In genomic region chr7:146249272-146249671, GRCh38 we compare ENCODE assay signal across 1 cellular context.
TF ChIP-seq lines count a peak whose summit lies in the region.

No MANE protein-coding gene starts in this region.

TF ChIP-seq in GM23338, 12 proteins besides CTCF, POLR2A, EP300 and RAD21 (continued from another document):
- TF ChIP-seq, protein P1, sequence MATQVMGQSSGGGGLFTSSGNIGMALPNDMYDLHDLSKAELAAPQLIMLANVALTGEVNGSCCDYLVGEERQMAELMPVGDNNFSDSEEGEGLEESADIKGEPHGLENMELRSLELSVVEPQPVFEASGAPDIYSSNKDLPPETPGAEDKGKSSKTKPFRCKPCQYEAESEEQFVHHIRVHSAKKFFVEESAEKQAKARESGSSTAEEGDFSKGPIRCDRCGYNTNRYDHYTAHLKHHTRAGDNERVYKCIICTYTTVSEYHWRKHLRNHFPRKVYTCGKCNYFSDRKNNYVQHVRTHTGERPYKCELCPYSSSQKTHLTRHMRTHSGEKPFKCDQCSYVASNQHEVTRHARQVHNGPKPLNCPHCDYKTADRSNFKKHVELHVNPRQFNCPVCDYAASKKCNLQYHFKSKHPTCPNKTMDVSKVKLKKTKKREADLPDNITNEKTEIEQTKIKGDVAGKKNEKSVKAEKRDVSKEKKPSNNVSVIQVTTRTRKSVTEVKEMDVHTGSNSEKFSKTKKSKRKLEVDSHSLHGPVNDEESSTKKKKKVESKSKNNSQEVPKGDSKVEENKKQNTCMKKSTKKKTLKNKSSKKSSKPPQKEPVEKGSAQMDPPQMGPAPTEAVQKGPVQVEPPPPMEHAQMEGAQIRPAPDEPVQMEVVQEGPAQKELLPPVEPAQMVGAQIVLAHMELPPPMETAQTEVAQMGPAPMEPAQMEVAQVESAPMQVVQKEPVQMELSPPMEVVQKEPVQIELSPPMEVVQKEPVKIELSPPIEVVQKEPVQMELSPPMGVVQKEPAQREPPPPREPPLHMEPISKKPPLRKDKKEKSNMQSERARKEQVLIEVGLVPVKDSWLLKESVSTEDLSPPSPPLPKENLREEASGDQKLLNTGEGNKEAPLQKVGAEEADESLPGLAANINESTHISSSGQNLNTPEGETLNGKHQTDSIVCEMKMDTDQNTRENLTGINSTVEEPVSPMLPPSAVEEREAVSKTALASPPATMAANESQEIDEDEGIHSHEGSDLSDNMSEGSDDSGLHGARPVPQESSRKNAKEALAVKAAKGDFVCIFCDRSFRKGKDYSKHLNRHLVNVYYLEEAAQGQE (IDR thresholded peaks at IDR 0.05; ENCODE audit: unreplicated experiment), result no peak
- TF ChIP-seq ZNF462 (CRISPR knock-in tag; IDR thresholded peaks at IDR 0.05) (no peak), POLR2AphosphoS5 (IDR thresholded peaks at IDR 0.05; ENCODE audit: low read depth) (no peak)
